ENCODE assay signal across 9 cellular contexts in genomic region chr14:59321184-59321952, GRCh38.
DNase-seq lines count a peak whose midpoint lies in the region; ATAC-seq and TF ChIP-seq lines count a peak whose summit lies in the region.
"Had no signal": no experiment of that assay in that cellular context is flagged by ENCODE, and none has a peak within 500 bp of the region (broad histone marks: within the 10 kb centered on the region; RNA-seq: fewer than 3 reads in every experiment).

No MANE protein-coding gene starts in this region.

- H3K4me1 ChIP-seq in MM.1S (ENCODE audit: low read length) = peaks cover 14% of the 10 kb centered on the region
- H3K4me1 ChIP-seq in breast epithelium = no peaks in the 10 kb centered on the region
- peaks cover 18 to 57% (median 47%) of the 10 kb centered on the region in 5 donors for H3K4me1 ChIP-seq in subcutaneous abdominal adipose tissue (ENCODE audit: control insufficient read depth in 5 of 5, insufficient read depth in 5 of 5, low read length in 5 of 5)

- H3K9me3 ChIP-seq in MM.1S (replicated peaks; ENCODE audit: insufficient read depth, low read length) = no peaks in the 10 kb centered on the region
- no peaks in the 10 kb centered on the region for H3K9me3 ChIP-seq in breast epithelium
- no peaks in the 10 kb centered on the region for H3K9me3 ChIP-seq in subcutaneous abdominal adipose tissue (ENCODE audit: control insufficient read depth in 5 of 5, low read length in 5 of 5)

- peak overlapping the region; percentile 16; the same call in 1 of the 2 replicates for H3K27ac ChIP-seq in MM.1S (ENCODE audit: low read length)
- peak overlapping the region; percentile 45 to 66 for H3K27ac ChIP-seq in breast epithelium
- H3K27ac ChIP-seq in subcutaneous abdominal adipose tissue (ENCODE audit: low read depth, low read length) = peak overlapping the region; percentile 94

- H3K36me3 ChIP-seq in MM.1S (replicated peaks; ENCODE audit: insufficient read depth, low read length) (no peaks in the 10 kb centered on the region), breast epithelium (no peaks in the 10 kb centered on the region), subcutaneous abdominal adipose tissue (ENCODE audit: control insufficient read depth in 5 of 5, insufficient read depth in 5 of 5, low read length in 5 of 5) (peaks cover 11 to 21% (median 16%) of the 10 kb centered on the region in 5 donors)

- TF ChIP-seq CTCF in MM.1S (IDR thresholded peaks at IDR 0.05; ENCODE audit: low read length) (no peak), breast epithelium (IDR thresholded peaks at IDR 0.05) (no peak)

- no peaks in the 10 kb centered on the region for H3K9me2 ChIP-seq in MM.1S (replicated peaks; ENCODE audit: insufficient read depth, low read length)

- no peaks in the 10 kb centered on the region for H3F3A ChIP-seq in MM.1S (ENCODE audit: insufficient read depth, low read length)

- H3K4me2 ChIP-seq in MM.1S (ENCODE audit: low read depth, low read length) = peak overlapping the region; percentile 29; the same call in 1 of the 2 replicates

- H3K9ac ChIP-seq in MM.1S (ENCODE audit: low read length) = no peak overlapping the region
- H3K9ac ChIP-seq in subcutaneous abdominal adipose tissue (ENCODE audit: low read length in 5 of 5) = peak overlapping the region in 2 of 5 donors; percentile 10 to 40

- no peak for TF ChIP-seq POLR2A in breast epithelium (IDR thresholded peaks at IDR 0.05)

- ATAC-seq in stimulated activated naive CD8-positive, alpha-beta T cell treated with anti-CD3 and anti-CD28 coated beads, Interleukin-15, Interleukin-2, amounts not matched to agents 100 U/mL and 50 U/mL, for 24 hours = no peak
- ATAC-seq: activated CD8-positive, alpha-beta memory T cell treated with anti-CD3 and anti-CD28 coated beads, Interleukin-2, amount 10 ng/mL, durations not matched to agents 7 days and 5 days had no signal

- no peak overlapping the region for H3K4me3 ChIP-seq in MM.1S (ENCODE audit: low read length)
- H3K4me3 ChIP-seq in breast epithelium = no peak overlapping the region
- H3K4me3 ChIP-seq in subcutaneous abdominal adipose tissue (ENCODE audit: low read depth in 1 of 5, low read length in 5 of 5) = peak overlapping the region in 2 of 5 donors; percentile 11 to 12

- intact Hi-C loops in breast epithelium (cut with DNase I; ENCODE audit: low total_unique reads) = no loop called here

- no peak for DNase-seq in MM.1S
- DNase-seq in breast epithelium (ENCODE audit: low spot score in 2 of 2) = no peak
- DNase-seq in kidney glomerular epithelial cell (lab: John Stamatoyannopoulos, UW) = peak; percentile 17
- DNase-seq in NCI-H446 (lab: John Stamatoyannopoulos, UW) = no peak
- no peak for DNase-seq in stimulated activated naive CD8-positive, alpha-beta T cell treated with anti-CD3 and anti-CD28 coated beads, Interleukin-15, Interleukin-2, amounts not matched to agents 100 U/mL and 50 U/mL, for 24 hours
- no peak for DNase-seq in NCI-H187 (lab: John Stamatoyannopoulos, UW)
- no peak for DNase-seq in AG08396 (ENCODE audit: low spot score)
- DNase-seq: activated CD8-positive, alpha-beta memory T cell treated with anti-CD3 and anti-CD28 coated beads, Interleukin-2, amount 10 ng/mL, durations not matched to agents 7 days and 5 days had no signal

- H2AFZ ChIP-seq in MM.1S (ENCODE audit: low read length) = no peak overlapping the region

- no peaks in the 10 kb centered on the region for H4K20me1 ChIP-seq in MM.1S (ENCODE audit: insufficient read depth, low read length)

- no peaks in the 10 kb centered on the region for H3K79me2 ChIP-seq in MM.1S (ENCODE audit: low read length)

- no peaks in the 10 kb centered on the region for H3K27me3 ChIP-seq in MM.1S (replicated peaks; ENCODE audit: insufficient read depth, low read length)
- no peaks in the 10 kb centered on the region for H3K27me3 ChIP-seq in breast epithelium
- H3K27me3 ChIP-seq in subcutaneous abdominal adipose tissue (ENCODE audit: control insufficient read depth in 5 of 5, insufficient read depth in 4 of 5, low read length in 5 of 5) = no peaks in the 10 kb centered on the region

Comparison
In these comparisons a context has a peak if more than half of its experiments do, and no peak if none do; other contexts are left out.
1. H3K27ac ChIP-seq: peak in every context shown above with its lines; median percentile 94 in subcutaneous abdominal adipose tissue; 56 in breast epithelium; 16 in MM.1S.